12 cellular contexts compared by ENCODE assay signal in genomic region chr12:50574621-50575348, GRCh38.
DNase-seq lines count a peak whose midpoint lies in the region; TF ChIP-seq lines count a peak whose summit lies in the region.
"Had no signal": no experiment of that assay in that cellular context is flagged by ENCODE, and none has a peak within 500 bp of the region (broad histone marks: within the 10 kb centered on the region; RNA-seq: fewer than 3 reads in every experiment).

No MANE protein-coding gene starts in this region.

- no peaks in the 10 kb centered on the region for H3K9me2 ChIP-seq in GM23248 (ENCODE audit: insufficient read depth)

- dilution Hi-C loops in mammary epithelial cell (cut with HindIII; ENCODE audit: low sequenced_read_pairs), result no loop called here

- H3K9ac ChIP-seq in GM23248 (peak overlapping the region; percentile 26), mammary epithelial cell (ENCODE audit: insufficient read depth, low read length) (no peak overlapping the region)

- H3K79me2 ChIP-seq in GM23248 (ENCODE audit: insufficient read depth) (peaks cover 91% of the 10 kb centered on the region), mammary epithelial cell (ENCODE audit: insufficient read depth, low read length) (peaks cover 80% of the 10 kb centered on the region)

- H3K27ac ChIP-seq in GM23248, result peak overlapping the region; percentile 53
- H3K27ac ChIP-seq in mammary epithelial cell (ENCODE audit: insufficient read depth, low read depth, low read length), result no peak overlapping the region
- H3K27ac ChIP-seq in layer of hippocampus (ENCODE audit: low read depth, low read length), result peak overlapping the region; percentile 13
- H3K27ac ChIP-seq in suprapubic skin, result peak overlapping the region; percentile 69
- H3K27ac ChIP-seq in SJCRH30, result no peak overlapping the region

- peak overlapping the region; percentile 37 for H3K4me3 ChIP-seq in GM23248
- no peak overlapping the region for H3K4me3 ChIP-seq in mammary epithelial cell (replicated peaks in 1 of 3; ENCODE audit: insufficient read depth in 1 of 3, low read depth in 2 of 3, low read length in 3 of 3)
- no peak overlapping the region for H3K4me3 ChIP-seq in suprapubic skin
- no peak overlapping the region for H3K4me3 ChIP-seq in SJCRH30

- H3K9me3 ChIP-seq in GM23248 (ENCODE audit: low read depth), result no peaks in the 10 kb centered on the region
- H3K9me3 ChIP-seq in mammary epithelial cell (replicated peaks; ENCODE audit: insufficient read depth, low read length), result no peaks in the 10 kb centered on the region
- no peaks in the 10 kb centered on the region for H3K9me3 ChIP-seq in suprapubic skin
- H3K9me3 ChIP-seq in SJCRH30 (replicated peaks), result no peaks in the 10 kb centered on the region

- H3K4me1 ChIP-seq in GM23248 (ENCODE audit: insufficient read depth), result peaks cover 48% of the 10 kb centered on the region
- H3K4me1 ChIP-seq in mammary epithelial cell (ENCODE audit: insufficient read depth, low read length), result peaks cover 36% of the 10 kb centered on the region
- H3K4me1 ChIP-seq in suprapubic skin, result peaks cover 63% of the 10 kb centered on the region
- H3K4me1 ChIP-seq in SJCRH30, result no peaks in the 10 kb centered on the region

- peaks cover 41% of the 10 kb centered on the region for H3F3A ChIP-seq in GM23248 (ENCODE audit: insufficient read depth)

- no peak for TF ChIP-seq CTCF in mammary epithelial cell (conservative IDR thresholded peaks at IDR 0.05 in 1 of 2, IDR thresholded peaks at IDR 0.05 in 1 of 2; ENCODE audit: extremely low read depth in 1 of 2, insufficient read depth in 1 of 2, low read depth in 1 of 2, low read length in 2 of 2)
- no peak for TF ChIP-seq CTCF in suprapubic skin (IDR thresholded peaks at IDR 0.05)

- H2AFZ ChIP-seq in GM23248 (no peak overlapping the region), mammary epithelial cell (ENCODE audit: low read depth, low read length) (no peak overlapping the region)

- in situ Hi-C loops in GM23248 (cut with MboI), result no loop called here
- in situ Hi-C loops in mammary epithelial cell (cut with MboI; ENCODE audit: low sequenced_read_pairs in 2 of 2), result loop anchor here in 1 of 2 donors (5.0 kb wide), 1 partner anchor 67 kb away; no protein-coding TSS in a partner anchor

- H3K36me3 ChIP-seq in GM23248 (ENCODE audit: low read depth) (no peaks in the 10 kb centered on the region), mammary epithelial cell (ENCODE audit: insufficient read depth, low read length) (no peaks in the 10 kb centered on the region), suprapubic skin (no peaks in the 10 kb centered on the region), SJCRH30 (no peaks in the 10 kb centered on the region)

- WGBS in GM23248 (ENCODE audit: low coverage in 1 of 2, low lambda C conversion rate in 2 of 2, missing lambda C conversion rate in 2 of 2), 2 experiments, result 12 to 15% methylated on average over 5 of the region's 5 CpGs
- WGBS in mammary epithelial cell (ENCODE audit: low coverage, missing lambda C conversion rate), result 24% methylated on average over 5 of the region's 5 CpGs
- 27% methylated on average over 5 of the region's 5 CpGs for WGBS in suprapubic skin

- DNase-seq in GM23248 (peak; percentile 66), mammary epithelial cell (no peak), suprapubic skin (ENCODE audit: low spot score in 2 of 2) (no peak), RKO (ENCODE audit: low spot score) (no peak), SJCRH30 (no peak), NCI-H510A treated with DMSO at 0.1 percent for 48 hours (lab: John Stamatoyannopoulos, UW) (no peak), NCI-H226 (no peak)
- DNase-seq: activated naive CD4-positive, alpha-beta T cell treated with anti-CD3 and anti-CD28 coated beads for 36 hours; NCI-H1417; NCI-H774; stimulated activated CD4-positive, alpha-beta T cell treated with anti-CD3 and anti-CD28 coated beads, Interleukin-2, amount 100 ng/mL, for 48 hours had no signal

- CTCF ChIA-PET in mammary epithelial cell (lab: Charles Lee; ENCODE audit: low non-redundant PET), result interaction anchor here (0.7 kb wide), 1 partner anchor 250 kb away, joined by 10 read pairs; no protein-coding TSS in a partner anchor

- no peak for TF ChIP-seq EP300 in suprapubic skin (IDR thresholded peaks at IDR 0.05)

- H4K20me1 ChIP-seq in GM23248 (ENCODE audit: insufficient read depth) (no peaks in the 10 kb centered on the region), mammary epithelial cell (ENCODE audit: insufficient read depth, low read length) (no peaks in the 10 kb centered on the region)

- H3K27me3 ChIP-seq in GM23248 (replicated peaks; ENCODE audit: insufficient read depth) (no peaks in the 10 kb centered on the region), mammary epithelial cell (ENCODE audit: insufficient read depth, low read length) (no peaks in the 10 kb centered on the region), layer of hippocampus (ENCODE audit: control insufficient read depth, insufficient read depth, low read length) (no peaks in the 10 kb centered on the region), suprapubic skin (no peaks in the 10 kb centered on the region), SJCRH30 (no peaks in the 10 kb centered on the region)

- no peak for TF ChIP-seq POLR2A in suprapubic skin (IDR thresholded peaks at IDR 0.05)

- no TSS peak for BruUV-seq in mammary epithelial cell (replicated peaks; lab: Mats Ljungman, UMichigan)

- H3K4me2 ChIP-seq in GM23248 (ENCODE audit: unreplicated experiment), result peak overlapping the region; percentile 51
- peak overlapping the region; percentile 44 for H3K4me2 ChIP-seq in mammary epithelial cell (ENCODE audit: insufficient read depth, low read depth, low read length)

- intact Hi-C loops in mammary epithelial cell (cut with micrococcal nuclease), result no loop called here

Comparison
In these comparisons a context has a peak if more than half of its experiments do, and no peak if none do; other contexts are left out.
1. H3K27ac ChIP-seq: peak in GM23248 (single experiment), layer of hippocampus (single experiment) and suprapubic skin (single experiment); none in mammary epithelial cell (single experiment) and SJCRH30 (single experiment).